Comparison of ENCODE assay signal across 8 cellular contexts in the genomic region with DNA sequence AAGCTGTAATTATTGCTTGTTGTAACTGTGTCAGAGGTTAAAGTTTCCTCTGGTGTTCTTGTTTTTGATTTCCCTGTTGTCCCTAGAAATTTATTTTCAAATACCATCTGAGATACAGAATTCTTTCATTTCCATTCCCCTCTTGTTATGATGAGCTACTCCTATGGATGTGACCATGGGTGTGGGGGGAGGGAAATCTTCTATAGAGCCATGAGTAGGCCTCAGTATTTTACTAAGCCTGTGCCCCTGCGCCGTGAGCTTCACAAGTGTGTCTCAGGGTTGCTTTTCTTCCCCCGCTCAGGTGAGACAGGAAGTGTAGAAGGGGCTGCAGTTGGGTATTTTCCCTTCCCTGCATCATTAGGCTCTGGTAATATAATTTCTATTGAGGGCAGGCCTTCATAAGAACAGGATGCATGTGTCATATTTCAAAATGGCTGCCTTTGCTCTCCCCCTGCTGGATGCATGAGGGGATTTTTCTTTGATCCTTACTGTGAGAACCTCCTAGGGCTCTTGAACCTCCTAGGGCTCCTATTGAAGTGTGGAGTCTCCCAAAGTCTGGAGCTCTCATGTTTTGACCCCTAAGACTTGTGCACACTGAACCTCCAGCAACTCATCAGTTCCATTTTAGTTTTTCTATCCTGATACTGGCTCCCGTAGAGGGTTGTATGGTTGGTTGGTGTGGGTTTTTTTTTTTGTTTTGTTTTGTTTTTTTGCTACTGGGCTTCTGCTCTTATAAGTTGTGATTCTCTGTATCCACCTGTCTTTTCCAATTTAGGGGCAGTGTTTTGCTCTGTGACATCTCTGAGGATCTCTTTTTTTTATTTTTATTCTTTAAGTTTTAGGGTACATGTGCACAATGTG.
DNase-seq lines count a peak whose midpoint lies in the region; ATAC-seq, FAIRE-seq and TF ChIP-seq lines count a peak whose summit lies in the region.

No MANE protein-coding gene starts in this region.

- in situ Hi-C loops in Caki2 (cut with HindIII; ENCODE audit: low pct_unique_long_range_greater_than_20kb, low sequenced_read_pairs): no loop called here

- H3K36me3 ChIP-seq in H1 (ENCODE audit: control insufficient read depth in 2 of 4, insufficient read depth in 4 of 4, low read length in 3 of 4): no peaks in the 10 kb centered on the region
- no peaks in the 10 kb centered on the region for H3K36me3 ChIP-seq in naive thymus-derived CD4-positive, alpha-beta T cell (ENCODE audit: control insufficient read depth in 2 of 3, insufficient read depth in 3 of 3, low read length in 3 of 3)

- FAIRE-seq in H1 (lab: Jason Lieb, UNC): peak; percentile 36

- peak in 2 of 3 experiments; percentile 57 to 61; a peak in 3 of 4 replicates for TF ChIP-seq CTCF in H1 (IDR thresholded peaks at IDR 0.05; ENCODE audit: control extremely low read depth in 1 of 3, insufficient read depth in 1 of 3, low read depth in 1 of 3, low read length in 3 of 3)

- H3K9me3 ChIP-seq in H1 (ENCODE audit: insufficient read depth in 2 of 2, low read depth in 1 of 2, low read length in 1 of 2): peaks cover 0 to 3% of the 10 kb centered on the region in 2 experiments; a peak in 1 of 4 replicates
- H3K9me3 ChIP-seq in naive thymus-derived CD4-positive, alpha-beta T cell (ENCODE audit: control insufficient read depth in 2 of 3, low read length in 3 of 3): no peaks in the 10 kb centered on the region

- H2BK15ac ChIP-seq in H1 (ENCODE audit: low read length): no peak overlapping the region

- no peaks in the 10 kb centered on the region for H4K20me1 ChIP-seq in H1 (replicated peaks in 1 of 2; ENCODE audit: control insufficient read depth in 1 of 2, insufficient read depth in 2 of 2, low read length in 2 of 2)

- peaks cover 0 to 1% (median 0%) of the 10 kb centered on the region in 5 donors for H3K27me3 Mint-ChIP-seq in naive thymus-derived CD4-positive, alpha-beta T cell
- H3K27me3 Mint-ChIP-seq in stimulated activated memory B cell treated with anti-CD40 and anti-IgM and Interleukin-4, amounts not matched to agents 10 μg/mL and 1 μg/mL and 100 μg/mL, for 72 hours: no peaks in the 10 kb centered on the region

- H3K9me3 Mint-ChIP-seq in naive thymus-derived CD4-positive, alpha-beta T cell: peaks cover 0 to 10% (median 3%) of the 10 kb centered on the region in 11 donors
- H3K9me3 Mint-ChIP-seq in stimulated activated memory B cell treated with anti-CD40 and anti-IgM and Interleukin-4, amounts not matched to agents 10 μg/mL and 1 μg/mL and 100 μg/mL, for 72 hours: peaks cover under 1% of the 10 kb centered on the region

- H4K91ac ChIP-seq in H1 (replicated peaks; ENCODE audit: insufficient read length, low read length): no peak overlapping the region

- H2BK20ac ChIP-seq in H1 (ENCODE audit: low read length): no peak overlapping the region

- H3K4me1 Mint-ChIP-seq in naive thymus-derived CD4-positive, alpha-beta T cell: peaks cover 0 to 2% (median 0%) of the 10 kb centered on the region in 7 donors
- no peaks in the 10 kb centered on the region for H3K4me1 Mint-ChIP-seq in stimulated activated memory B cell treated with anti-CD40 and anti-IgM and Interleukin-4, amounts not matched to agents 10 μg/mL and 1 μg/mL and 100 μg/mL, for 72 hours

- peak; percentile 39 to 62 for TF ChIP-seq RAD21 in H1 (IDR thresholded peaks at IDR 0.05 in 1 of 2, conservative IDR thresholded peaks at IDR 0.05 in 1 of 2; ENCODE audit: low read depth in 2 of 2, low read length in 2 of 2)

- TF ChIP-seq POLR2A in H1 (IDR thresholded peaks at IDR 0.05; ENCODE audit: control extremely low read depth in 1 of 2, low read depth in 2 of 2, low read length in 2 of 2): no peak

- H3K9ac ChIP-seq in H1 (replicated peaks in 1 of 4; ENCODE audit: extremely low read depth in 1 of 4, low read depth in 3 of 4, low read length in 3 of 4): no peak overlapping the region

- no peak overlapping the region for H2BK120ac ChIP-seq in H1 (replicated peaks; ENCODE audit: low read depth, low read length)

- H3K4me3 ChIP-seq in H1 (ENCODE audit: extremely low read depth in 1 of 4, insufficient read depth in 2 of 4, low read depth in 3 of 4, low read length in 4 of 4): no peak overlapping the region
- H3K4me3 ChIP-seq in naive thymus-derived CD4-positive, alpha-beta T cell (ENCODE audit: low read length): no peak overlapping the region

- no peak overlapping the region for H3K4ac ChIP-seq in H1 (replicated peaks; ENCODE audit: insufficient read length, low read depth, low read length)

- H3K4me3 Mint-ChIP-seq in naive thymus-derived CD4-positive, alpha-beta T cell: no peak overlapping the region
- H3K4me3 Mint-ChIP-seq in stimulated activated memory B cell treated with anti-CD40 and anti-IgM and Interleukin-4, amounts not matched to agents 10 μg/mL and 1 μg/mL and 100 μg/mL, for 72 hours: no peak overlapping the region

- peak; percentile 1 for DNase-seq in Caki2 (ENCODE audit: low read depth)
- DNase-seq in NCI-H1092 treated with DMSO at 0.1 percent for 48 hours (lab: John Stamatoyannopoulos, UW): peak; percentile 76
- no peak for DNase-seq in H1 (ENCODE audit: low read depth in 1 of 2, low spot score in 2 of 2)
- DNase-seq in naive thymus-derived CD4-positive, alpha-beta T cell: no peak
- no peak for DNase-seq in NCI-H526 treated with DMSO at 0.1 percent for 48 hours (lab: John Stamatoyannopoulos, UW)
- no peak for DNase-seq in activated naive CD4-positive, alpha-beta T cell treated with Interleukin-2 at 50 U/mL for 16 hours

- H4K5ac ChIP-seq in H1 (ENCODE audit: insufficient read length, low read depth, low read length): no peak overlapping the region

- peaks cover 2 to 8% (median 4%) of the 10 kb centered on the region in 4 experiments; a peak in 4 of 7 replicates for H3K4me1 ChIP-seq in H1 (replicated peaks in 1 of 4; ENCODE audit: control insufficient read depth in 3 of 4, insufficient read depth in 4 of 4, low read length in 3 of 4)
- no peaks in the 10 kb centered on the region for H3K4me1 ChIP-seq in naive thymus-derived CD4-positive, alpha-beta T cell (ENCODE audit: control insufficient read depth in 2 of 2, insufficient read depth in 2 of 2, low read length in 2 of 2)

- no peak overlapping the region for H2AFZ ChIP-seq in H1 (ENCODE audit: low read length)

- peaks cover 2% of the 10 kb centered on the region; the same call in 1 of the 2 replicates for H3K79me1 ChIP-seq in H1 (ENCODE audit: low read depth, low read length)

- H3K56ac ChIP-seq in H1 (replicated peaks; ENCODE audit: insufficient read length, low read depth, low read length): no peak overlapping the region

- H3K4me2 ChIP-seq in H1 (ENCODE audit: insufficient read depth in 1 of 2, low read depth in 2 of 2, low read length in 2 of 2): no peak overlapping the region

- H3K14ac ChIP-seq in H1 (ENCODE audit: insufficient read length): no peak overlapping the region

- H3K18ac ChIP-seq in H1 (ENCODE audit: extremely low read depth, low read length): no peak overlapping the region; the same call in 1 of the 2 replicates

- no peaks in the 10 kb centered on the region for H3K36me3 Mint-ChIP-seq in naive thymus-derived CD4-positive, alpha-beta T cell
- no peaks in the 10 kb centered on the region for H3K36me3 Mint-ChIP-seq in stimulated activated memory B cell treated with anti-CD40 and anti-IgM and Interleukin-4, amounts not matched to agents 10 μg/mL and 1 μg/mL and 100 μg/mL, for 72 hours

- no peaks in the 10 kb centered on the region for H3K79me2 ChIP-seq in H1 (ENCODE audit: control insufficient read depth in 1 of 2, insufficient read depth in 2 of 2, low read length in 2 of 2)

- H2AK5ac ChIP-seq in H1 (ENCODE audit: low read depth, low read length): no peak overlapping the region

- CTCF ChIA-PET in H1 (lab: Charles Lee; ENCODE audit: partially characterized antibody): interaction anchor here (0.7 to 2.4 kb wide), 36 partner anchors 9 to 334 kb away, joined by 3 to 14 read pairs (median 4); no protein-coding TSS in a partner anchor
- CTCF ChIA-PET in naive thymus-derived CD4-positive, alpha-beta T cell (lab: Charles Lee): no interaction called here

- TF ChIP-seq EP300 in H1 (IDR thresholded peaks at IDR 0.05; ENCODE audit: borderline replicate concordance in 1 of 2, low read depth in 2 of 2, low read length in 2 of 2): no peak

- H2BK5ac ChIP-seq in H1 (ENCODE audit: low read depth, low read length): no peak overlapping the region

- no peak overlapping the region for H2BK12ac ChIP-seq in H1 (ENCODE audit: low read depth, low read length)

- H3K27me3 ChIP-seq in H1 (replicated peaks in 1 of 4; ENCODE audit: control insufficient read depth in 3 of 4, extremely low read depth in 1 of 4, insufficient read depth in 3 of 4, low read length in 3 of 4): no peaks in the 10 kb centered on the region
- H3K27me3 ChIP-seq in naive thymus-derived CD4-positive, alpha-beta T cell (ENCODE audit: control insufficient read depth in 2 of 2, insufficient read depth in 2 of 2, low read length in 2 of 2): no peaks in the 10 kb centered on the region

- no peak overlapping the region for H4K8ac ChIP-seq in H1 (ENCODE audit: extremely low read depth, insufficient read depth, low read length)

- WGBS in H1 (ENCODE audit: extremely low coverage in 1 of 2, insufficient coverage in 1 of 2, insufficient read length in 1 of 2, insufficient replicate concordance in 2 of 2, low coverage in 1 of 2, low lambda C conversion rate in 2 of 2, missing lambda C conversion rate in 1 of 2), 2 experiments: 94% methylated on average over 4 of the region's 4 CpGs; no CpG with 5 or more reads in 1 of the 2 experiments

- ATAC-seq in GM19395 (IDR thresholded peaks at IDR 0.05; ENCODE audit: unreplicated experiment): peak; percentile 73
- peak; percentile 45 for ATAC-seq in naive thymus-derived CD4-positive, alpha-beta T cell
- no peak for ATAC-seq in stimulated activated memory B cell treated with anti-CD40 and anti-IgM and Interleukin-4, amounts not matched to agents 10 μg/mL and 1 μg/mL and 100 μg/mL, for 72 hours

- no peak overlapping the region for H3K27ac Mint-ChIP-seq in naive thymus-derived CD4-positive, alpha-beta T cell
- no peak overlapping the region for H3K27ac Mint-ChIP-seq in stimulated activated memory B cell treated with anti-CD40 and anti-IgM and Interleukin-4, amounts not matched to agents 10 μg/mL and 1 μg/mL and 100 μg/mL, for 72 hours

- no peaks in the 10 kb centered on the region for H3K23me2 ChIP-seq in H1 (ENCODE audit: low read depth, low read length)

- intact Hi-C loops in naive thymus-derived CD4-positive, alpha-beta T cell (cut with micrococcal nuclease): loop anchor here in 1 of 2 donors (1.0 kb wide), 1 partner anchor 280 kb away; no protein-coding TSS in a partner anchor

- H3K23ac ChIP-seq in H1 (ENCODE audit: insufficient read length): no peak overlapping the region

- POLR2A ChIA-PET in H1 (lab: Charles Lee; ENCODE audit: partially characterized antibody): no interaction called here
- POLR2A ChIA-PET in naive thymus-derived CD4-positive, alpha-beta T cell (lab: Charles Lee): no interaction called here

- H3K27ac ChIP-seq in H1 (ENCODE audit: low read depth, low read length): no peak overlapping the region
- H3K27ac ChIP-seq in naive thymus-derived CD4-positive, alpha-beta T cell (ENCODE audit: low read depth, low read length): no peak overlapping the region

TF ChIP-seq in H1, 55 proteins besides CTCF, POLR2A, EP300 and RAD21:
- TF ChIP-seq YY1 (IDR thresholded peaks at IDR 0.05; ENCODE audit: low read depth, low read length): peak; percentile 94
- TF ChIP-seq MAFK (IDR thresholded peaks at IDR 0.05; ENCODE audit: low read depth, low read length): no peak
TF ChIP-seq in H1: peak in this region for 1.

Comparison
In these comparisons a context has a peak if more than half of its experiments do, and no peak if none do; other contexts are left out.
1. DNase-seq: peak in Caki2 (single experiment) and NCI-H1092 treated with DMSO at 0.1 percent for 48 hours (single experiment); none in H1 (0 of 2), naive thymus-derived CD4-positive, alpha-beta T cell (0 of 9), NCI-H526 treated with DMSO at 0.1 percent for 48 hours (single experiment) and activated naive CD4-positive, alpha-beta T cell treated with Interleukin-2 at 50 U/mL for 16 hours (single experiment).